Comparison of ENCODE assay signal across 8 cellular contexts in genomic region chr14:36604757-36605505, GRCh38. TPM values are rescaled to one million over a fixed set of nuclear protein-coding genes. Genes with fewer than 3 reads are reported as not detected.
DNase-seq lines count a peak whose midpoint lies in the region; ATAC-seq, FAIRE-seq and TF ChIP-seq lines count a peak whose summit lies in the region.

No MANE protein-coding gene starts in this region.

- no peak overlapping the region for H3K27ac ChIP-seq in dorsolateral prefrontal cortex

- peak; percentile 65 for DNase-seq in GM10266 (ENCODE audit: extremely low spot score)
- DNase-seq in NCI-H1105 (lab: John Stamatoyannopoulos, UW), result peak; percentile 76
- DNase-seq in SHP77 (lab: John Stamatoyannopoulos, UW), result peak; percentile 90 to 91
- peak in 4 of 10 donors; percentile 14 to 62 (median 36) for DNase-seq in dorsolateral prefrontal cortex
- DNase-seq in medulla oblongata (ENCODE audit: extremely low spot score), result peak; percentile 93
- DNase-seq in amniotic stem cell (lab: John Stamatoyannopoulos, UW), result no peak

- ATAC-seq in HG02678 (IDR thresholded peaks at IDR 0.05; ENCODE audit: unreplicated experiment), result peak; percentile 76

- intact Hi-C loops in dorsolateral prefrontal cortex (cut with DNase I), result loop anchor here in 1 of 2 donors (5.0 to 10.0 kb wide), 3 partner anchors 53 to 530 kb away; partner anchors contain the start of gene MBIP

- TF ChIP-seq CTCF in GM10266 (IDR thresholded peaks at IDR 0.05; ENCODE audit: control insufficient read depth, insufficient read depth, low read depth, missing control alignments), result peak; percentile 82
- peak; percentile 60 to 87 (median 78) for TF ChIP-seq CTCF in dorsolateral prefrontal cortex (IDR thresholded peaks at IDR 0.05 in 54 of 56, conservative IDR thresholded peaks at IDR 0.05 in 2 of 56; ENCODE audit: low read depth in 1 of 56, partially characterized antibody in 56 of 56)

- no peak overlapping the region for H3K4me3 ChIP-seq in dorsolateral prefrontal cortex

- peak; percentile 95 for FAIRE-seq in A204.1 (lab: Jason Lieb, UNC)

- peaks cover 0 to 52% (median 9%) of the 10 kb centered on the region in 45 donors for H3K27me3 ChIP-seq in dorsolateral prefrontal cortex

RNA-seq across cellular contexts. Expression of gene NKX2-8, which starts 22.5 kb away (rescaled TPM):
- 1 to 10 TPM in 2 of 120 experiments, under 1 TPM in 23, not detected in 95; 0.28 to 1.7 (median 0.45) TPM for total RNA-seq in dorsolateral prefrontal cortex

RNA-seq across cellular contexts. Expression of gene PAX9, which starts 56.7 kb away (rescaled TPM):
- total RNA-seq in dorsolateral prefrontal cortex, result under 1 TPM in 7 of 120 experiments, not detected in 113; 0.08 to 0.76 (median 0.35) TPM
